Comparison of ENCODE assay signal across 25 cellular contexts in the genomic region with DNA sequence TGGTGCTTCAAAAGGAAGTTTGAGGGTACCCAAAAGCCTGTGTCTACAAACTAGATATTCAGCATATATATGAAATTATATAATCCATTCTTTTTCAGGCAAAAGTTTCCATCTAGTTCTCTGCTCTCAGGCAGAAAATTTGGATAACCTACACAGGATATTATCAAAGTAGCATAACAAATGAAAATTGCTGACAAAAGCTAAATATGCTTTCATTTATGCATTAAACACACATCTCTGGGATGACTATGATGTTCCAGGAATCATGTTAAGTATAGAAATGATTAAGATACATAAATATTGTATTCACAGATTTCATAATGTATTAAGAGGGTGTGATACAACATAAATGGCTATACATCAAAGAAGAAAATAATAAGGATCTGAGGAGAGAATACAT.
A peak's percentile ranks its signal among the peaks of the same experiment; 100 is the strongest.
DNase-seq lines count a peak whose midpoint lies in the region; ATAC-seq, FAIRE-seq and TF ChIP-seq lines count a peak whose summit lies in the region.
"Had no signal": no experiment of that assay in that cellular context is flagged by ENCODE, and none has a peak within 500 bp of the region (broad histone marks: within the 10 kb centered on the region; RNA-seq: fewer than 3 reads in every experiment).

No MANE protein-coding gene starts in this region.

- H3K4me3 ChIP-seq in left ventricle myocardium inferior, result no peak overlapping the region
- no peak overlapping the region for H3K4me3 ChIP-seq in heart left ventricle
- no peak overlapping the region for H3K4me3 ChIP-seq in A549
- H3K4me3 ChIP-seq in WERI-Rb-1 (ENCODE audit: low read depth, low read length), result no peak overlapping the region
- H3K4me3 ChIP-seq: BLaER1, GM12878 had no signal

- no peaks in the 10 kb centered on the region for H3K27me3 ChIP-seq in left ventricle myocardium inferior (ENCODE audit: low read depth)
- H3K27me3 ChIP-seq in heart left ventricle, result no peaks in the 10 kb centered on the region
- H3K27me3 ChIP-seq in WERI-Rb-1 (ENCODE audit: insufficient read depth, low read depth, severe bottlenecking), result no peaks in the 10 kb centered on the region
- H3K27me3 ChIP-seq: BE2C, BLaER1 had no signal

- no peak for DNase-seq in left ventricle myocardium inferior
- no peak for DNase-seq in heart left ventricle
- no peak for DNase-seq in A549 (ENCODE audit: low read depth in 1 of 2, low spot score in 1 of 2)
- no peak for DNase-seq in WERI-Rb-1
- DNase-seq in amniotic stem cell (lab: John Stamatoyannopoulos, UW), result no peak
- DNase-seq in GM13977 (ENCODE audit: low spot score), result no peak
- DNase-seq: ACHN; BE2C; C1 segment of cervical spinal cord; CD4-positive, alpha-beta memory T cell; CD4-positive, CD25-positive, alpha-beta regulatory T cell; CD8-positive, alpha-beta memory T cell; COR-L47; DMS 273 treated with DMSO at 0.1 percent for 48 hours; DMS153; DMS53; DMS79; DND-41; EL; GDM1 had no signal

- in situ Hi-C loops in GM13977 (cut with MboI; ENCODE audit: low pct_unique_long_range_greater_than_20kb, low sequenced_read_pairs, unreplicated experiment), result no loop called here

- no peak for TF ChIP-seq POLR2A in heart left ventricle (IDR thresholded peaks at IDR 0.05)
- no peak for TF ChIP-seq POLR2A in A549 (IDR thresholded peaks at IDR 0.05; ENCODE audit: low read length)

- H3K36me3 ChIP-seq in left ventricle myocardium inferior, result no peaks in the 10 kb centered on the region
- H3K36me3 ChIP-seq in heart left ventricle, result peaks cover 0 to 2% (median 0%) of the 10 kb centered on the region in 9 donors
- no peaks in the 10 kb centered on the region for H3K36me3 ChIP-seq in WERI-Rb-1
- H3K36me3 ChIP-seq: BE2C, BLaER1 had no signal

- no peaks in the 10 kb centered on the region for H3K9me3 ChIP-seq in left ventricle myocardium inferior (replicated peaks)
- no peaks in the 10 kb centered on the region for H3K9me3 ChIP-seq in heart left ventricle
- no peaks in the 10 kb centered on the region for H3K9me3 ChIP-seq in A549
- H3K9me3 ChIP-seq in WERI-Rb-1 (ENCODE audit: severe bottlenecking), result no peaks in the 10 kb centered on the region
- H3K9me3 ChIP-seq: BE2C, BLaER1 had no signal

- no peak for TF ChIP-seq EP300 in A549 (IDR thresholded peaks at IDR 0.05)

- H3K4me1 ChIP-seq in left ventricle myocardium inferior (peaks cover 48% of the 10 kb centered on the region), heart left ventricle (peaks cover 0 to 35% (median 4%) of the 10 kb centered on the region in 12 donors), A549 (no peaks in the 10 kb centered on the region)
- H3K4me1 ChIP-seq: BE2C, BLaER1 had no signal

- H3K4me2 ChIP-seq in A549, result no peak overlapping the region
- H3K4me2 ChIP-seq: BLaER1 had no signal

- H3K27ac ChIP-seq in left ventricle myocardium inferior (replicated peaks) (peak overlapping the region; percentile 67), heart left ventricle (peak overlapping the region in 6 of 12 donors; percentile 4 to 69 (median 26)), A549 (no peak overlapping the region), WERI-Rb-1 (peak overlapping the region; percentile 77)
- H3K27ac ChIP-seq: 22Rv1, BLaER1 had no signal

- POLR2A ChIA-PET in A549 (lab: Yijun Ruan, JAX), result no interaction called here

- no peak for FAIRE-seq in A549 (lab: Jason Lieb, UNC)
- FAIRE-seq: GM12878, GM12892, GM19239 had no signal

- CTCF ChIA-PET in A549 (lab: Yijun Ruan, JAX), result no interaction called here

- ATAC-seq in heart left ventricle (no peak), A549 (no peak)
- ATAC-seq: GM12878 had no signal

- no peak for TF ChIP-seq RAD21 in A549 (conservative IDR thresholded peaks at IDR 0.05 in 1 of 2, IDR thresholded peaks at IDR 0.05 in 1 of 2)

- intact Hi-C loops in left ventricle myocardium inferior (cut with micrococcal nuclease), result no loop called here
- intact Hi-C loops in heart left ventricle (cut with DNase I), result no loop called here

- TF ChIP-seq CTCF in left ventricle myocardium inferior (IDR thresholded peaks at IDR 0.05; ENCODE audit: borderline replicate concordance) (no peak), heart left ventricle (IDR thresholded peaks at IDR 0.05) (no peak), A549 (IDR thresholded peaks at IDR 0.05) (no peak), WERI-Rb-1 (IDR thresholded peaks at IDR 0.05; ENCODE audit: low read depth, low read length) (no peak), GM13977 (IDR thresholded peaks at IDR 0.05; ENCODE audit: extremely low read depth, insufficient read depth, missing control alignments) (no peak)

TF ChIP-seq in A549, 52 proteins besides CTCF, POLR2A, EP300 and RAD21:
- TF ChIP-seq ESRRA (IDR thresholded peaks at IDR 0.05; ENCODE audit: borderline replicate concordance, low read length) (no peak), MAFK (IDR thresholded peaks at IDR 0.05; ENCODE audit: partially characterized antibody) (peak; percentile 51)

Comparison
In these comparisons a context has a peak if more than half of its experiments do, and no peak if none do; other contexts are left out.
1. H3K27ac ChIP-seq: peak in left ventricle myocardium inferior (single experiment) and WERI-Rb-1 (single experiment); none in A549 (0 of 2).